ENCODE assay signal across 10 cellular contexts in the genomic region with DNA sequence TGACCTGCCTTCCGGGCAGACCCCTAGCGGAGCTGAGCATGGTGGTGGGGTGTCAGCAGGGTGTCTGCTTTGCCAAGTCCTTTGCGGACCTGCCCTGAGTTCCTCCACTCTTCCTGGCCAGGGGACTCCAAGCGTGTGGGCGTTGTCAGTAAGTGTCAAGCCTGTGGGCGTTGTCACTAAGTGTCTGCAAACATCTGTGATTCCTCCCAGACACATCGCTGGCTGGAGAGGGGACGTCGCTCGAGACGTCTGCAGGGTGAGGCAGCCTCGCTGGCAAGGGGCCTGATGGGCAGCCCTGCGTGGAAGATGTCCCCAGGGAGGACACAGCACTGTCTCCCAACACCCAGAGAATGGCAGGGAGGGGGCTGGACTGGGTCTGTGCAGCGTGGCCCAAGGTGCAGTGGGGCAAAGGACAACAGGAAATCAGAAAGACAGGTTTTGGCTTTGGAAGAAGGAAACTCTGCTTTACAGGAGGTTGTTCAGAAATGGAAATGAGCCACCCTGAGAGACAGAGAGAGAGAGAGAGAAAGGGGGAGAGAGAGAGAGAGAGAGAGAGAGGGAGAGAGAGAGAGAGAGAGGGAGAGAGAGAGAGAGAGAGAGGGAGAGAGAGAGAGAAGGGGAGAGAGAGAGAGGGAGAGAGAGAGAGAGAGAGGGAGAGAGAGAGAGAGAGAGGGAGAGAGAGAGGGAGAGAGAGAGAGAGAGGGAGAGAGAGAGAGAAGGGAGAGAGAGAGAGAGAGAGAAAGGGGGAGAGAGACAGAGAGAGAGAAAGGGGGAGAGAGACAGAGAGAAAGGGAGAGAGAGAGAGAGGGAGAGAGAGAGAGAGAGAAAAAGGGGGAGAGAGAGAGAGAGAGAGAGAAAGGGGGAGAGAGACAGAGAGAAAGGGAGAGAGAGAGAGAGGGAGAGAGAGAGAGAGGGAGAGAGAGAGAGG. TPM values are rescaled to one million over a fixed set of nuclear protein-coding genes. Genes with fewer than 3 reads are reported as not detected.
DNase-seq lines count a peak whose midpoint lies in the region; ATAC-seq and TF ChIP-seq lines count a peak whose summit lies in the region.
"Had no signal": no experiment of that assay in that cellular context is flagged by ENCODE, and none has a peak within 500 bp of the region (broad histone marks: within the 10 kb centered on the region; RNA-seq: fewer than 3 reads in every experiment).

No MANE protein-coding gene starts in this region.

- no peaks in the 10 kb centered on the region for H3K36me3 Mint-ChIP-seq in progenitor cell of endocrine pancreas (ENCODE audit: insufficient read depth)

- H3K9me3 ChIP-seq in Peyer's patch, result no peaks in the 10 kb centered on the region

- H3K9me3 Mint-ChIP-seq in progenitor cell of endocrine pancreas (ENCODE audit: low read depth), result no peaks in the 10 kb centered on the region

- peaks cover 28% of the 10 kb centered on the region for H3K27me3 Mint-ChIP-seq in progenitor cell of endocrine pancreas

- TF ChIP-seq CTCF in Peyer's patch (IDR thresholded peaks at IDR 0.05) (no peak), progenitor cell of endocrine pancreas (IDR thresholded peaks at IDR 0.05; ENCODE audit: unreplicated experiment) (no peak)

- H3K27ac ChIP-seq in Peyer's patch, result peak overlapping the region in 1 of 4 donors; percentile 19
- H3K27ac ChIP-seq: parathyroid adenoma had no signal

- intact Hi-C loops in left cardiac atrium (cut with DNase I), result no loop called here
- intact Hi-C loops in head of caudate nucleus (cut with DNase I), result no loop called here

- no peak overlapping the region for H3K27ac Mint-ChIP-seq in progenitor cell of endocrine pancreas

- peak; percentile 58 to 70 for ATAC-seq in left cardiac atrium

- no peak overlapping the region for H3K4me3 Mint-ChIP-seq in progenitor cell of endocrine pancreas (ENCODE audit: low read depth)

- H3K36me3 ChIP-seq in Peyer's patch, result no peaks in the 10 kb centered on the region

- no peak overlapping the region for H3K4me3 ChIP-seq in Peyer's patch

- DNase-seq in EH (ENCODE audit: low read depth), result peak; percentile 15
- DNase-seq in Peyer's patch, result peak in 2 of 3 donors; percentile 57
- peak; percentile 82 for DNase-seq in left cardiac atrium
- DNase-seq in retina, result peak; percentile 51
- no peak for DNase-seq in progenitor cell of endocrine pancreas (ENCODE audit: low spot score, unreplicated experiment)
- DNase-seq in head of caudate nucleus, result no peak
- DNase-seq in cerebellar nuclear complex (lab: John Stamatoyannopoulos, UW), result no peak
- no peak for DNase-seq in effector CD8-positive, alpha-beta T cell (lab: John Stamatoyannopoulos, UW)
- DNase-seq: NCI-H526 had no signal

- no peak for TF ChIP-seq POLR2A in Peyer's patch (IDR thresholded peaks at IDR 0.05)

- H3K4me1 Mint-ChIP-seq in progenitor cell of endocrine pancreas (ENCODE audit: low read depth), result peaks cover 4% of the 10 kb centered on the region

- peaks cover 0 to 9% (median 3%) of the 10 kb centered on the region in 4 donors for H3K4me1 ChIP-seq in Peyer's patch
- H3K4me1 ChIP-seq: parathyroid adenoma had no signal

- H3K27me3 ChIP-seq in Peyer's patch, result no peaks in the 10 kb centered on the region

RNA-seq across cellular contexts. Expression of a gene that starts 29.0 kb away (rescaled TPM):
- total RNA-seq in Peyer's patch, result 10 to 100 TPM in 1 of 4 donors, 1 to 10 TPM in 2, under 1 TPM in 1; 0.40 to 14.0 (median 1.8) TPM
- 10 to 100 TPM; 13.9 to 16.7 TPM for total RNA-seq in left cardiac atrium
- 0.07 and 0.14 TPM in 2 replicates for total RNA-seq in progenitor cell of endocrine pancreas

RNA-seq across cellular contexts. Expression of a gene that starts 38.8 kb away (rescaled TPM):
- total RNA-seq in Peyer's patch, result not detected
- total RNA-seq in left cardiac atrium, result not detected
- total RNA-seq in progenitor cell of endocrine pancreas, result not detected in 2 replicates

RNA-seq across cellular contexts. Expression of a gene that starts 45.6 kb away (rescaled TPM):
- total RNA-seq in Peyer's patch (not detected), left cardiac atrium (under 1 TPM in 1 of 2 donors, not detected in 1; 0.37 TPM), progenitor cell of endocrine pancreas (not detected in 2 replicates)

Comparison
In these comparisons a context has a peak if more than half of its experiments do, and no peak if none do; other contexts are left out.
1. DNase-seq: peak in EH (single experiment), Peyer's patch (2 of 3), left cardiac atrium (single experiment) and retina (single experiment); none in progenitor cell of endocrine pancreas (single experiment), head of caudate nucleus (0 of 42), cerebellar nuclear complex (0 of 2) and effector CD8-positive, alpha-beta T cell (single experiment).